In the genomic region with DNA sequence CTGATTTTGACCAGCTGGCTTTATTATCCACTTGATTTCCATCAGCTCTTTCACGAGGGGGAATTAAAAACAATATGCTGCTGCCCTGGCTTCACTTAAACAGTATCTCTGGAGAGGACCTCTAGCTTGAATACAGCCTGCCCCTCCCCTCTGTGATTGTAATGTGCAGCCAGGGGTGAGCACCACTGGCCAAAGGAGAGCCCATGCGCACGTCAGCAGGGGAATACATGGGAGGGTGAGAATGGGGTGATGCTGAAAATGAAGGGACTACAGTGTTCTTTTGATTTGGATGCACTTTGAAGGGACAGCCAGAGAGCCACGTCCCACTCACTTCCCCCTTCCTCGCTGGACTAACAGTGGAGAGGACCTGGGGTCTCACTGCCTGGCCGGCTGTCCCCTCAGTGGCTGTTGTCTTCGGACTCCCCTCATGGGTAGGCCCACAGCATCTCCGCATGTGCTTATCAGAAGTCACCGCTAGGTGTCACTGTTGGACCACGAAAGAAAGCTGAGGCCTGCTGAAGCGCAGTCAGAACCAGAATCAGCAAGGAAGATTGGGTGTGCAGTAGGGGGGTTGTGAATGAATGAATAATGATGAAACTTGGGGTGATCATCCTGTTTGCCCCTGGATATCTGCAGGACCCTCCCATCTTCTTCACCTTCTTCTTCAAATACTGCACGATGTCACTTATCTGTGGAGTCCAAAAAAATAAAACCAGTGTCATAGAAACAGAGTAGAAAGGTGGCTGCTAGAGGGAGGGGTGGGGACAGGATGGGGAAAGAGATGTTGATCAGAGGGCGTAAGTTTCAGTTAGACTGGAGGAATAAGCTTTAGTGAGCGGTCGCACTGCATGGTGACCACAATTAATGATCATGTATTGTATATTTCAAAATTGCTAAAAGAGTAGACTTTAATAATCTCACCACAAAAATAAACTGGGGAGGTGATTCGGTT, we compare ENCODE assay signal across 1 cellular context.
TF ChIP-seq lines count a peak whose summit lies in the region.

No MANE protein-coding gene starts in this region.

TF ChIP-seq in HCT116, 20 proteins besides CTCF, POLR2A, EP300 and RAD21 (continued from another document):
- TF ChIP-seq MAX (IDR thresholded peaks at IDR 0.05) = no peak
- no peak for TF ChIP-seq TCF7L2 (IDR thresholded peaks at IDR 0.05; ENCODE audit: borderline replicate concordance, extremely low read depth, insufficient read depth, insufficient read length)
TF ChIP-seq in HCT116: peak in this region for 0.
